In genomic region chr13:22082437-22083100, GRCh38 we compare ENCODE assay signal across 27 cellular contexts.
A peak's percentile ranks its signal among the peaks of the same experiment; 100 is the strongest.
DNase-seq lines count a peak whose midpoint lies in the region; ATAC-seq and TF ChIP-seq lines count a peak whose summit lies in the region.
"Had no signal": no experiment of that assay in that cellular context is flagged by ENCODE, and none has a peak within 500 bp of the region (broad histone marks: within the 10 kb centered on the region; RNA-seq: fewer than 3 reads in every experiment).

No MANE protein-coding gene starts in this region.

- peak; percentile 57 for DNase-seq in activated CD4-positive, alpha-beta T cell treated with anti-CD3 and anti-CD28 coated beads, Interleukin-2, amount 10 ng/mL, durations not matched to agents 24 days and 14 days
- DNase-seq in activated CD4-positive, alpha-beta T cell treated with anti-CD3 and anti-CD28 coated beads for 1 hour, result no peak
- DNase-seq in Caco-2 (no peak), mucosa of descending colon (no peak), right lobe of liver (no peak), middle frontal gyrus (ENCODE audit: extremely low spot score, low spot score) (no peak)
- no peak for DNase-seq in activated CD8-positive, alpha-beta T cell treated with anti-CD3 and anti-CD28 coated beads for 36 hours
- DNase-seq: ACHN; activated naive CD4-positive, alpha-beta T cell; activated T-cell treated with anti-CD3 and anti-CD28 coated beads, Interleukin-2, amount 50 U/mL, for 24 hours; amygdala; BE2C; effector CD8-positive, alpha-beta T cell; EL; erythroblast; GOT3; head of caudate nucleus; lower lobe of right lung; NCI-H2171; NCI-H524; posterior cingulate gyrus; right cardiac atrium; SIG-M5; spleen; stimulated activated CD4-positive, alpha-beta T cell treated with anti-CD3 and anti-CD28 coated beads, Interleukin-4, amount 100 ng/mL, for 1 hour; upper lobe of left lung had no signal

- H3K27ac ChIP-seq in right lobe of liver, result no peak overlapping the region
- H3K27ac ChIP-seq: lower lobe of right lung, spleen, upper lobe of left lung had no signal

- peaks cover 12% of the 10 kb centered on the region for H3K4me1 ChIP-seq in Caco-2
- H3K4me1 ChIP-seq in mucosa of descending colon (ENCODE audit: low read depth), result peaks cover 9% of the 10 kb centered on the region
- H3K4me1 ChIP-seq in right lobe of liver, result no peaks in the 10 kb centered on the region
- H3K4me1 ChIP-seq: BE2C, lower lobe of right lung, spleen, upper lobe of left lung had no signal

- no peaks in the 10 kb centered on the region for H3K27me3 Mint-ChIP-seq in activated CD4-positive, alpha-beta T cell treated with anti-CD3 and anti-CD28 coated beads, Interleukin-2, amount 10 ng/mL, durations not matched to agents 24 days and 14 days
- H3K27me3 Mint-ChIP-seq in Caco-2 (ENCODE audit: insufficient read depth, unreplicated experiment), result no peaks in the 10 kb centered on the region
- H3K27me3 Mint-ChIP-seq in activated CD8-positive, alpha-beta T cell treated with anti-CD3 and anti-CD28 coated beads for 36 hours, result no peaks in the 10 kb centered on the region
- H3K27me3 Mint-ChIP-seq: activated T-cell treated with anti-CD3 and anti-CD28 coated beads, Interleukin-2, amount 50 U/mL, for 24 hours had no signal

- POLR2A ChIA-PET in Caco-2 (lab: Charles Lee), result no interaction called here
- POLR2A ChIA-PET in activated CD8-positive, alpha-beta T cell treated with anti-CD3 and anti-CD28 coated beads for 36 hours (lab: Charles Lee), result no interaction called here

- BruUV-seq in Caco-2 (replicated peaks; lab: Mats Ljungman, UMichigan), result no TSS peak

- H3K9me3 Mint-ChIP-seq in activated CD4-positive, alpha-beta T cell treated with anti-CD3 and anti-CD28 coated beads, Interleukin-2, amount 10 ng/mL, durations not matched to agents 24 days and 14 days, result peaks cover 20% of the 10 kb centered on the region
- H3K9me3 Mint-ChIP-seq in Caco-2 (ENCODE audit: unreplicated experiment), result no peaks in the 10 kb centered on the region
- no peaks in the 10 kb centered on the region for H3K9me3 Mint-ChIP-seq in activated CD8-positive, alpha-beta T cell treated with anti-CD3 and anti-CD28 coated beads for 36 hours
- H3K9me3 Mint-ChIP-seq: activated T-cell treated with anti-CD3 and anti-CD28 coated beads, Interleukin-2, amount 50 U/mL, for 24 hours had no signal

- H3K36me3 ChIP-seq in Caco-2 (ENCODE audit: control insufficient read depth, insufficient read depth, low read length) (no peaks in the 10 kb centered on the region), mucosa of descending colon (ENCODE audit: low read depth) (no peaks in the 10 kb centered on the region), right lobe of liver (no peaks in the 10 kb centered on the region)
- H3K36me3 ChIP-seq: BE2C, lower lobe of right lung, spleen, upper lobe of left lung had no signal

- H3K4me3 Mint-ChIP-seq in activated CD4-positive, alpha-beta T cell treated with anti-CD3 and anti-CD28 coated beads, Interleukin-2, amount 10 ng/mL, durations not matched to agents 24 days and 14 days, result no peak overlapping the region
- peak overlapping the region; percentile 2 for H3K4me3 Mint-ChIP-seq in Caco-2 (ENCODE audit: unreplicated experiment)
- no peak overlapping the region for H3K4me3 Mint-ChIP-seq in activated CD8-positive, alpha-beta T cell treated with anti-CD3 and anti-CD28 coated beads for 36 hours
- H3K4me3 Mint-ChIP-seq: activated T-cell treated with anti-CD3 and anti-CD28 coated beads, Interleukin-2, amount 50 U/mL, for 24 hours had no signal

- peaks cover 26% of the 10 kb centered on the region for H3K4me1 Mint-ChIP-seq in activated CD4-positive, alpha-beta T cell treated with anti-CD3 and anti-CD28 coated beads, Interleukin-2, amount 10 ng/mL, durations not matched to agents 24 days and 14 days
- H3K4me1 Mint-ChIP-seq in Caco-2 (ENCODE audit: low read depth, unreplicated experiment), result peaks cover 9% of the 10 kb centered on the region
- peaks cover 23% of the 10 kb centered on the region for H3K4me1 Mint-ChIP-seq in activated CD8-positive, alpha-beta T cell treated with anti-CD3 and anti-CD28 coated beads for 36 hours (ENCODE audit: low read depth)

- H3K4me3 ChIP-seq in Caco-2 (ENCODE audit: low read depth, low read length) (no peak overlapping the region), mucosa of descending colon (no peak overlapping the region), right lobe of liver (no peak overlapping the region)
- H3K4me3 ChIP-seq: lower lobe of right lung, spleen, upper lobe of left lung had no signal

- peak overlapping the region; percentile 4 for H3K27ac Mint-ChIP-seq in activated CD4-positive, alpha-beta T cell treated with anti-CD3 and anti-CD28 coated beads, Interleukin-2, amount 10 ng/mL, durations not matched to agents 24 days and 14 days
- peak overlapping the region; percentile 13 for H3K27ac Mint-ChIP-seq in Caco-2 (ENCODE audit: unreplicated experiment)
- no peak overlapping the region for H3K27ac Mint-ChIP-seq in activated CD8-positive, alpha-beta T cell treated with anti-CD3 and anti-CD28 coated beads for 36 hours
- H3K27ac Mint-ChIP-seq: activated T-cell treated with anti-CD3 and anti-CD28 coated beads, Interleukin-2, amount 50 U/mL, for 24 hours had no signal

- 26% methylated on average over 2 of the region's 2 CpGs for WGBS in right lobe of liver (ENCODE audit: insufficient coverage, low coverage, low lambda C conversion rate, missing lambda C conversion rate)

- H3K36me3 Mint-ChIP-seq in activated CD4-positive, alpha-beta T cell treated with anti-CD3 and anti-CD28 coated beads, Interleukin-2, amount 10 ng/mL, durations not matched to agents 24 days and 14 days (ENCODE audit: low read depth), result peaks cover 10% of the 10 kb centered on the region
- peaks cover 6% of the 10 kb centered on the region for H3K36me3 Mint-ChIP-seq in Caco-2 (ENCODE audit: insufficient read depth, unreplicated experiment)
- peaks cover 7% of the 10 kb centered on the region for H3K36me3 Mint-ChIP-seq in activated CD8-positive, alpha-beta T cell treated with anti-CD3 and anti-CD28 coated beads for 36 hours (ENCODE audit: low read depth)

- no peak for TF ChIP-seq POLR2A in right lobe of liver (IDR thresholded peaks at IDR 0.05)

- H3K27me3 ChIP-seq in Caco-2 (replicated peaks; ENCODE audit: control insufficient read depth, insufficient read depth, low read length), result no peaks in the 10 kb centered on the region
- H3K27me3 ChIP-seq in right lobe of liver, result no peaks in the 10 kb centered on the region
- H3K27me3 ChIP-seq: BE2C, spleen, upper lobe of left lung had no signal

- TF ChIP-seq CTCF in Caco-2 (IDR thresholded peaks at IDR 0.05; ENCODE audit: insufficient read depth in 1 of 2, low read depth in 1 of 2, low read length in 1 of 2, severe bottlenecking in 1 of 2, unreplicated experiment in 1 of 2), result no peak
- no peak for TF ChIP-seq CTCF in activated CD8-positive, alpha-beta T cell treated with anti-CD3 and anti-CD28 coated beads for 36 hours (IDR thresholded peaks at IDR 0.05)
- TF ChIP-seq CTCF in mucosa of descending colon (IDR thresholded peaks at IDR 0.05), result no peak
- TF ChIP-seq CTCF in right lobe of liver (IDR thresholded peaks at IDR 0.05), result no peak

- peak; percentile 30 for ATAC-seq in activated CD8-positive, alpha-beta T cell treated with anti-CD3 and anti-CD28 coated beads for 36 hours
- ATAC-seq in mucosa of descending colon, result peak; percentile 70
- ATAC-seq in right lobe of liver, result no peak
- ATAC-seq in HG02970 (IDR thresholded peaks at IDR 0.05; ENCODE audit: low FRiP score, unreplicated experiment), result no peak
- ATAC-seq: lower lobe of right lung, right cardiac atrium had no signal

- intact Hi-C loops in activated CD4-positive, alpha-beta T cell treated with anti-CD3 and anti-CD28 coated beads, Interleukin-2, amount 10 ng/mL, durations not matched to agents 24 days and 14 days (cut with micrococcal nuclease), result no loop called here
- intact Hi-C loops in Caco-2 (cut with micrococcal nuclease; ENCODE audit: unreplicated experiment) (loop anchor here (1.0 kb wide), 1 partner anchor 53 kb away; no protein-coding TSS in a partner anchor), mucosa of descending colon (cut with DNase I, micrococcal nuclease) (no loop called here), right lobe of liver (cut with DNase I) (no loop called here)
- intact Hi-C loops in activated CD8-positive, alpha-beta T cell treated with anti-CD3 and anti-CD28 coated beads for 36 hours (cut with micrococcal nuclease), result no loop called here

- no peaks in the 10 kb centered on the region for H3K9me3 ChIP-seq in Caco-2
- H3K9me3 ChIP-seq in mucosa of descending colon, result no peaks in the 10 kb centered on the region
- no peaks in the 10 kb centered on the region for H3K9me3 ChIP-seq in right lobe of liver
- H3K9me3 ChIP-seq: BE2C, lower lobe of right lung, spleen, upper lobe of left lung had no signal

- CTCF ChIA-PET in Caco-2 (lab: Charles Lee), result no interaction called here
- CTCF ChIA-PET in activated CD8-positive, alpha-beta T cell treated with anti-CD3 and anti-CD28 coated beads for 36 hours (lab: Charles Lee), result no interaction called here

Comparison
In these comparisons a context has a peak if more than half of its experiments do, and no peak if none do; other contexts are left out.
1. ATAC-seq: peak in activated CD8-positive, alpha-beta T cell treated with anti-CD3 and anti-CD28 coated beads for 36 hours (single experiment) and mucosa of descending colon (single experiment); none in right lobe of liver (0 of 4) and HG02970 (single experiment).